ENCODE assay signal across 12 cellular contexts in the genomic region with DNA sequence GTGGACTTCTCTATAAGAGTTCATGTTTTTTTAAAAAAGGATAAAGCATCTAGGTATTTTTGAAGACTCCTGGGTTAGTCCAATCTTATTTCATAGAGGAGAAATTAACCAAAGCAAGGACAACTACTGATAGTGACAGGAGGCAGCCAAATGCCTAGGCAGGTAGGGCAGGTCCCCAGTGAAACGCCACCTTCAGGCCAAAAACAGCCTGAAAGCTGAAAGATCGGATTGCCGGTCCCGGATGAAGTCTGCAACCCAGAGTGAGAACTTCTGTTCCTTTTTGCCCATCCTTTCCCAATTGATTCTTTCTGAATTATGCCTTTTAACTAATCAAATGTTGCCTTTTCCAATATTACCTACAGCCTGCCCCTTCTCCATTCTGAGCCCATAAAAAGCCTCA. TPM values are rescaled to one million over a fixed set of nuclear protein-coding genes. Genes with fewer than 3 reads are reported as not detected.
DNase-seq lines count a peak whose midpoint lies in the region; FAIRE-seq and TF ChIP-seq lines count a peak whose summit lies in the region.
"Had no signal": no experiment of that assay in that cellular context is flagged by ENCODE, and none has a peak within 500 bp of the region (broad histone marks: within the 10 kb centered on the region; RNA-seq: fewer than 3 reads in every experiment).

No MANE protein-coding gene starts in this region.

- DNase-seq in neural progenitor cell (ENCODE audit: low spot score) (peak; percentile 63), NCI-H748 treated with DMSO at 0.1 percent for 48 hours (lab: John Stamatoyannopoulos, UW) (no peak), NCI-H2081 treated with DMSO at 0.1 percent for 48 hours (lab: John Stamatoyannopoulos, UW) (no peak), GF-D8 (lab: John Stamatoyannopoulos, UW) (no peak), epidermal melanocyte (ENCODE audit: insufficient read length, low spot score) (no peak)
- DNase-seq: hypothalamus, NCI-H226 had no signal

- H4K20me1 ChIP-seq in Loucy (ENCODE audit: insufficient read depth, low read length, poor library complexity, severe bottlenecking) (no peaks in the 10 kb centered on the region), neural progenitor cell (ENCODE audit: low read depth) (no peaks in the 10 kb centered on the region)

- H3K36me3 ChIP-seq in Loucy (ENCODE audit: insufficient read depth, low read length) (no peaks in the 10 kb centered on the region), neural progenitor cell (no peaks in the 10 kb centered on the region)

- H3K27me3 Mint-ChIP-seq in dendritic cell treated with granulocyte-macrophage colony-stimulating factor and Interleukin-4, amounts not matched to agents 40 ng/mL and 50 ng/mL, for 4 days = peaks cover 1% of the 10 kb centered on the region
- H3K27me3 Mint-ChIP-seq in neural progenitor cell (ENCODE audit: insufficient read depth, low read depth) = peaks cover 12% of the 10 kb centered on the region
- H3K27me3 Mint-ChIP-seq: activated naive CD8-positive, alpha-beta T cell had no signal

- H2AFZ ChIP-seq in Loucy (ENCODE audit: low read length) (no peak overlapping the region), neural progenitor cell (replicated peaks) (peak overlapping the region; percentile 33)

- no peak overlapping the region for H3K27ac ChIP-seq in neural progenitor cell
- H3K27ac ChIP-seq: KMS-11 had no signal

- H3K27me3 ChIP-seq in Loucy (ENCODE audit: insufficient read depth, low read length, poor library complexity, severe bottlenecking) (no peaks in the 10 kb centered on the region), neural progenitor cell (no peaks in the 10 kb centered on the region)

- no peaks in the 10 kb centered on the region for H3K9me3 ChIP-seq in Loucy (ENCODE audit: insufficient read depth, low read depth, low read length)
- no peaks in the 10 kb centered on the region for H3K9me3 ChIP-seq in neural progenitor cell (ENCODE audit: low read depth)

- H3K36me3 Mint-ChIP-seq in dendritic cell treated with granulocyte-macrophage colony-stimulating factor and Interleukin-4, amounts not matched to agents 40 ng/mL and 50 ng/mL, for 4 days (ENCODE audit: low read depth) = no peaks in the 10 kb centered on the region
- H3K36me3 Mint-ChIP-seq in neural progenitor cell = no peaks in the 10 kb centered on the region
- H3K36me3 Mint-ChIP-seq: activated naive CD8-positive, alpha-beta T cell had no signal

- intact Hi-C loops in dendritic cell treated with granulocyte-macrophage colony-stimulating factor and Interleukin-4, amounts not matched to agents 40 ng/mL and 50 ng/mL, for 4 days (cut with micrococcal nuclease) = no loop called here

- TF ChIP-seq CTCF in Loucy (conservative IDR thresholded peaks at IDR 0.05; ENCODE audit: low read length) (peak; percentile 54), neural progenitor cell (IDR thresholded peaks at IDR 0.05) (peak; percentile 71)

- no peak overlapping the region for H3K4me2 ChIP-seq in Loucy (ENCODE audit: low read depth, low read length, poor library complexity, severe bottlenecking)
- no peak overlapping the region for H3K4me2 ChIP-seq in neural progenitor cell
- H3K4me2 ChIP-seq: KMS-11 had no signal

- no peaks in the 10 kb centered on the region for H3K9me3 Mint-ChIP-seq in dendritic cell treated with granulocyte-macrophage colony-stimulating factor and Interleukin-4, amounts not matched to agents 40 ng/mL and 50 ng/mL, for 4 days
- H3K9me3 Mint-ChIP-seq in neural progenitor cell = no peaks in the 10 kb centered on the region

- H3K27ac Mint-ChIP-seq in dendritic cell treated with granulocyte-macrophage colony-stimulating factor and Interleukin-4, amounts not matched to agents 40 ng/mL and 50 ng/mL, for 4 days = peak overlapping the region; percentile 31
- no peak overlapping the region for H3K27ac Mint-ChIP-seq in neural progenitor cell
- H3K27ac Mint-ChIP-seq: activated naive CD8-positive, alpha-beta T cell had no signal

- peak; percentile 41 for FAIRE-seq in G401.6 (lab: Jason Lieb, UNC)

- H3K9me2 ChIP-seq in Loucy (replicated peaks; ENCODE audit: low read depth, low read length) = no peaks in the 10 kb centered on the region

- no peak overlapping the region for H3K4me3 Mint-ChIP-seq in dendritic cell treated with granulocyte-macrophage colony-stimulating factor and Interleukin-4, amounts not matched to agents 40 ng/mL and 50 ng/mL, for 4 days
- no peak overlapping the region for H3K4me3 Mint-ChIP-seq in neural progenitor cell
- H3K4me3 Mint-ChIP-seq: activated naive CD8-positive, alpha-beta T cell had no signal

- H3K4me3 ChIP-seq in Loucy (ENCODE audit: low read length, poor library complexity, severe bottlenecking) = no peak overlapping the region
- H3K4me3 ChIP-seq in neural progenitor cell = no peak overlapping the region

- no peaks in the 10 kb centered on the region for H3K4me1 Mint-ChIP-seq in dendritic cell treated with granulocyte-macrophage colony-stimulating factor and Interleukin-4, amounts not matched to agents 40 ng/mL and 50 ng/mL, for 4 days (ENCODE audit: low read depth)
- H3K4me1 Mint-ChIP-seq in neural progenitor cell = no peaks in the 10 kb centered on the region

- H3K4me1 ChIP-seq in Loucy (ENCODE audit: insufficient read depth, low read length, poor library complexity, severe bottlenecking) (no peaks in the 10 kb centered on the region), neural progenitor cell (peaks cover 7% of the 10 kb centered on the region)

- H3F3A ChIP-seq in Loucy (ENCODE audit: low read depth) (no peaks in the 10 kb centered on the region), neural progenitor cell (ENCODE audit: low read depth) (peaks cover 3% of the 10 kb centered on the region)

- H3K79me2 ChIP-seq in Loucy (ENCODE audit: insufficient read depth, low read length) (no peaks in the 10 kb centered on the region), neural progenitor cell (ENCODE audit: low read depth) (no peaks in the 10 kb centered on the region)

- H3K9ac ChIP-seq in Loucy (ENCODE audit: low read depth, low read length, poor library complexity, severe bottlenecking) (no peak overlapping the region), neural progenitor cell (no peak overlapping the region)
- H3K9ac ChIP-seq: KMS-11 had no signal

RNA-seq across cellular contexts. Expression of a gene that starts 6.1 kb away (rescaled TPM):
- 1.3 and 3.6 TPM in 2 replicates for total RNA-seq in neural progenitor cell (ENCODE audit: low replicate concordance)
